9 cellular contexts compared by ENCODE assay signal in genomic region chr20:47464380-47465101, GRCh38. TPM values are rescaled to one million over a fixed set of nuclear protein-coding genes. Genes with fewer than 3 reads are reported as not detected.
DNase-seq lines count a peak whose midpoint lies in the region; ATAC-seq lines count a peak whose summit lies in the region.
"Had no signal": no experiment of that assay in that cellular context is flagged by ENCODE, and none has a peak within 500 bp of the region (broad histone marks: within the 10 kb centered on the region; RNA-seq: fewer than 3 reads in every experiment).

No MANE protein-coding gene starts in this region.

- in situ Hi-C loops in SK-MEL-5 (cut with HindIII; ENCODE audit: low pct_unique_long_range_greater_than_20kb, low sequenced_read_pairs), result no loop called here

- H3K4me3 Mint-ChIP-seq in stimulated activated effector memory CD8-positive, alpha-beta T cell treated with anti-CD3 and anti-CD28 coated beads, Interleukin-12 subunit alpha, Interleukin-12 subunit beta, amount 100 ng/mL, for 72 hours, result no peak overlapping the region
- H3K4me3 Mint-ChIP-seq: CD4-positive, CD25-positive, alpha-beta regulatory T cell had no signal

- H3K36me3 Mint-ChIP-seq in stimulated activated effector memory CD8-positive, alpha-beta T cell treated with anti-CD3 and anti-CD28 coated beads, Interleukin-12 subunit alpha, Interleukin-12 subunit beta, amount 100 ng/mL, for 72 hours, result no peaks in the 10 kb centered on the region
- H3K36me3 Mint-ChIP-seq: CD4-positive, CD25-positive, alpha-beta regulatory T cell had no signal

- ATAC-seq in Right ventricle myocardium superior (ENCODE audit: poor library complexity) (peak; percentile 96), GM18511 (IDR thresholded peaks at IDR 0.05; ENCODE audit: unreplicated experiment) (no peak)
- ATAC-seq in stimulated activated effector memory CD8-positive, alpha-beta T cell treated with anti-CD3 and anti-CD28 coated beads, Interleukin-12 subunit alpha, Interleukin-12 subunit beta, amount 100 ng/mL, for 72 hours, result no peak

- no peak overlapping the region for H3K27ac ChIP-seq in caudate nucleus (ENCODE audit: low read depth, low read length)

- H3K4me1 Mint-ChIP-seq in stimulated activated effector memory CD8-positive, alpha-beta T cell treated with anti-CD3 and anti-CD28 coated beads, Interleukin-12 subunit alpha, Interleukin-12 subunit beta, amount 100 ng/mL, for 72 hours, result peaks cover 8% of the 10 kb centered on the region

- DNase-seq in NCI-H2171 treated with DMSO at 0.1 percent for 48 hours (lab: John Stamatoyannopoulos, UW) (peak; percentile 44), NCI-H2171 (lab: John Stamatoyannopoulos, UW) (no peak), SK-MEL-5 (ENCODE audit: low read depth, low spot score) (peak; percentile 61), Right ventricle myocardium superior (peak; percentile 73), SKM-1 (lab: John Stamatoyannopoulos, UW; ENCODE audit: unreplicated experiment) (no peak), caudate nucleus (lab: John Stamatoyannopoulos, UW) (no peak)
- no peak for DNase-seq in stimulated activated effector memory CD8-positive, alpha-beta T cell treated with anti-CD3 and anti-CD28 coated beads, Interleukin-12 subunit alpha, Interleukin-12 subunit beta, amount 100 ng/mL, for 72 hours (ENCODE audit: low spot score in 2 of 2)
- DNase-seq: CD4-positive, CD25-positive, alpha-beta regulatory T cell had no signal

- intact Hi-C loops in Right ventricle myocardium superior (cut with DNase I), result no loop called here

- H3K9me3 Mint-ChIP-seq in stimulated activated effector memory CD8-positive, alpha-beta T cell treated with anti-CD3 and anti-CD28 coated beads, Interleukin-12 subunit alpha, Interleukin-12 subunit beta, amount 100 ng/mL, for 72 hours, result no peaks in the 10 kb centered on the region
- H3K9me3 Mint-ChIP-seq: CD4-positive, CD25-positive, alpha-beta regulatory T cell had no signal

- H3K27ac Mint-ChIP-seq in stimulated activated effector memory CD8-positive, alpha-beta T cell treated with anti-CD3 and anti-CD28 coated beads, Interleukin-12 subunit alpha, Interleukin-12 subunit beta, amount 100 ng/mL, for 72 hours, result peak overlapping the region; percentile 32
- H3K27ac Mint-ChIP-seq: CD4-positive, CD25-positive, alpha-beta regulatory T cell had no signal

RNA-seq across cellular contexts. Expression of gene NCOA3, which starts 37.1 kb away (rescaled TPM):
- 16.1 and 16.8 TPM in 2 replicates for total RNA-seq in SK-MEL-5 (2014; rRNA removed; shearing (Covaris generic))
- 11.0 and 14.2 TPM in 2 replicates for polyA plus RNA-seq in SK-MEL-5 (2015; cell fraction: cytosol; rRNA removed)
- polyA plus RNA-seq in SK-MEL-5 (2015; cell fraction: nucleus; rRNA removed), result 19.7 and 21.9 TPM in 2 replicates
- total RNA-seq in Right ventricle myocardium superior, result 19.1 TPM

Comparison
In these comparisons a context has a peak if more than half of its experiments do, and no peak if none do; other contexts are left out.
1. DNase-seq: peak in NCI-H2171 treated with DMSO at 0.1 percent for 48 hours (single experiment), SK-MEL-5 (single experiment) and Right ventricle myocardium superior (single experiment); none in NCI-H2171 (single experiment), stimulated activated effector memory CD8-positive, alpha-beta T cell treated with anti-CD3 and anti-CD28 coated beads, Interleukin-12 subunit alpha, Interleukin-12 subunit beta, amount 100 ng/mL, for 72 hours (0 of 2), SKM-1 (single experiment) and caudate nucleus (0 of 61).